In genomic region chr17:45366691-45367090, GRCh38 we compare ENCODE assay signal across 19 cellular contexts.
"Had no signal": no experiment of that assay in that cellular context is flagged by ENCODE, and none has a peak within 500 bp of the region (broad histone marks: within the 10 kb centered on the region; RNA-seq: fewer than 3 reads in every experiment).

No MANE protein-coding gene starts in this region.

- H3K4me3 Mint-ChIP-seq: activated CD4-positive, alpha-beta memory T cell treated with anti-CD3 and anti-CD28 coated beads for 36 hours; activated CD8-positive, alpha-beta memory T cell treated with anti-CD3 and anti-CD28 coated beads, Interleukin-2, amount 10 ng/mL, durations not matched to agents 7 days and 5 days; activated naive CD8-positive, alpha-beta T cell treated with anti-CD3 and anti-CD28 coated beads, Interleukin-2, amount 10 ng/mL, durations not matched to agents 7 days and 5 days; activated T-helper 17 cell treated with anti-CD3 and anti-CD28 coated beads, Interleukin-2, amount 50 U/mL, for 72 hours; neural crest cell; stimulated activated naive B cell treated with anti-CD40 and anti-IgM and Interleukin-4, amounts not matched to agents 10 μg/mL and 1 μg/mL and 100 μg/mL, for 72 hours; WTC11 had no signal

- FAIRE-seq: keratinocyte, TTC549, urothelium cell line had no signal

- H3K9me3 ChIP-seq: body of pancreas, right lobe of liver, thyroid gland had no signal

- H3K27me3 ChIP-seq: body of pancreas, foreskin keratinocyte, right lobe of liver, thyroid gland had no signal

- H3K4me3 ChIP-seq: body of pancreas, right lobe of liver, thyroid gland had no signal

- H3K36me3 ChIP-seq: right lobe of liver, thyroid gland had no signal

- DNase-seq: activated CD4-positive, alpha-beta memory T cell treated with anti-CD3 and anti-CD28 coated beads for 36 hours; activated CD4-positive, alpha-beta T cell treated with anti-CD3 and anti-CD28 coated beads for 4 hours; activated CD8-positive, alpha-beta memory T cell treated with anti-CD3 and anti-CD28 coated beads, Interleukin-2, amount 10 ng/mL, durations not matched to agents 7 days and 5 days; activated naive CD4-positive, alpha-beta T cell; activated naive CD8-positive, alpha-beta T cell treated with anti-CD3 and anti-CD28 coated beads, Interleukin-2, amount 10 ng/mL, durations not matched to agents 7 days and 5 days; body of pancreas; foreskin keratinocyte; hippocampal formation; stimulated activated CD4-positive, alpha-beta T cell treated with anti-CD3 and anti-CD28 coated beads, Interleukin-4, amount 100 ng/mL, for 4 hours; stimulated activated naive B cell treated with anti-CD40 and anti-IgM and Interleukin-4, amounts not matched to agents 10 μg/mL and 1 μg/mL and 100 μg/mL, for 72 hours; thyroid gland had no signal

- ATAC-seq: activated CD8-positive, alpha-beta memory T cell treated with anti-CD3 and anti-CD28 coated beads, Interleukin-2, amount 10 ng/mL, durations not matched to agents 7 days and 5 days; activated T-helper 17 cell treated with anti-CD3 and anti-CD28 coated beads, Interleukin-2, amount 50 U/mL, for 72 hours; body of pancreas; foreskin keratinocyte; stimulated activated naive B cell treated with anti-CD40 and anti-IgM and Interleukin-4, amounts not matched to agents 10 μg/mL and 1 μg/mL and 100 μg/mL, for 72 hours; WTC11 had no signal

- H3K36me3 Mint-ChIP-seq: activated CD4-positive, alpha-beta memory T cell treated with anti-CD3 and anti-CD28 coated beads for 36 hours; activated CD8-positive, alpha-beta memory T cell treated with anti-CD3 and anti-CD28 coated beads, Interleukin-2, amount 10 ng/mL, durations not matched to agents 7 days and 5 days; activated naive CD8-positive, alpha-beta T cell treated with anti-CD3 and anti-CD28 coated beads, Interleukin-2, amount 10 ng/mL, durations not matched to agents 7 days and 5 days; WTC11 had no signal

- H3K27ac ChIP-seq: body of pancreas, epithelial cell of prostate, foreskin keratinocyte, right lobe of liver, thyroid gland had no signal

- H3K9me3 Mint-ChIP-seq: activated naive CD8-positive, alpha-beta T cell treated with anti-CD3 and anti-CD28 coated beads, Interleukin-2, amount 10 ng/mL, durations not matched to agents 7 days and 5 days; activated T-helper 17 cell treated with anti-CD3 and anti-CD28 coated beads, Interleukin-2, amount 50 U/mL, for 72 hours; neural crest cell had no signal

- H3K27ac Mint-ChIP-seq: activated CD4-positive, alpha-beta memory T cell treated with anti-CD3 and anti-CD28 coated beads for 36 hours; activated CD8-positive, alpha-beta memory T cell treated with anti-CD3 and anti-CD28 coated beads, Interleukin-2, amount 10 ng/mL, durations not matched to agents 7 days and 5 days; activated naive CD8-positive, alpha-beta T cell treated with anti-CD3 and anti-CD28 coated beads, Interleukin-2, amount 10 ng/mL, durations not matched to agents 7 days and 5 days; activated T-helper 17 cell treated with anti-CD3 and anti-CD28 coated beads, Interleukin-2, amount 50 U/mL, for 72 hours; stimulated activated naive B cell treated with anti-CD40 and anti-IgM and Interleukin-4, amounts not matched to agents 10 μg/mL and 1 μg/mL and 100 μg/mL, for 72 hours; WTC11 had no signal
